8 cellular contexts compared by ENCODE assay signal in genomic region chr17:81518113-81518784, GRCh38. TPM values are rescaled to one million over a fixed set of nuclear protein-coding genes. Genes with fewer than 3 reads are reported as not detected.
A peak's percentile ranks its signal among the peaks of the same experiment; 100 is the strongest.
DNase-seq lines count a peak whose midpoint lies in the region; ATAC-seq and TF ChIP-seq lines count a peak whose summit lies in the region.

No MANE protein-coding gene starts in this region.

- TF ChIP-seq CTCF in CD8-positive, alpha-beta T cell (IDR thresholded peaks at IDR 0.05): no peak
- TF ChIP-seq CTCF in Loucy (conservative IDR thresholded peaks at IDR 0.05; ENCODE audit: low read length): no peak
- TF ChIP-seq CTCF in neural crest cell (conservative IDR thresholded peaks at IDR 0.05): no peak

- H3K79me2 ChIP-seq in Loucy (ENCODE audit: insufficient read depth, low read length): peaks cover 45% of the 10 kb centered on the region

- H3K4me2 ChIP-seq in Loucy (ENCODE audit: low read depth, low read length, poor library complexity, severe bottlenecking): peak overlapping the region; percentile 94

- no peak for ATAC-seq in CD8-positive, alpha-beta T cell
- no peak for ATAC-seq in GM18909 (IDR thresholded peaks at IDR 0.05; ENCODE audit: poor library complexity, unreplicated experiment)
- no peak for ATAC-seq in HG02970 (IDR thresholded peaks at IDR 0.05; ENCODE audit: low FRiP score, unreplicated experiment)

- H2AFZ ChIP-seq in Loucy (ENCODE audit: low read length): no peak overlapping the region

- intact Hi-C loops in CD8-positive, alpha-beta T cell (cut with DNase I, micrococcal nuclease): loop anchor here (5.0 to 10.0 kb wide), 6 partner anchors 123 to 1253 kb away; partner anchors contain the start of genes BAHCC1 (in 1 of the 2), CCDC137 (in 1 of the 2), CENPX (in 1 of the 2) and LRRC45 (in 1 of the 2)

- peaks cover 10% of the 10 kb centered on the region for H3F3A ChIP-seq in Loucy (ENCODE audit: low read depth)

- POLR2A ChIA-PET in CD8-positive, alpha-beta T cell (lab: Charles Lee): interaction anchor here (1.2 to 2.7 kb wide), 3 partner anchors 10 to 36 kb away, joined by 3 to 18 read pairs (median 10); partner anchors contain the start of gene FAAP100

- H3K9me3 ChIP-seq in CD8-positive, alpha-beta T cell (ENCODE audit: low read length): no peaks in the 10 kb centered on the region
- no peaks in the 10 kb centered on the region for H3K9me3 ChIP-seq in Loucy (ENCODE audit: insufficient read depth, low read depth, low read length)
- H3K9me3 ChIP-seq in duodenal mucosa (ENCODE audit: control insufficient read depth in 1 of 2, low read length in 2 of 2): no peaks in the 10 kb centered on the region

- H3K36me3 ChIP-seq in CD8-positive, alpha-beta T cell (ENCODE audit: insufficient read depth, low read length): no peaks in the 10 kb centered on the region
- H3K36me3 ChIP-seq in Loucy (ENCODE audit: insufficient read depth, low read length) (no peaks in the 10 kb centered on the region), duodenal mucosa (ENCODE audit: control insufficient read depth in 1 of 2, insufficient read depth in 2 of 2, low read length in 2 of 2) (no peaks in the 10 kb centered on the region)

- peak overlapping the region; percentile 60 for H3K4me3 ChIP-seq in CD8-positive, alpha-beta T cell (ENCODE audit: low read depth, low read length)
- H3K4me3 ChIP-seq in Loucy (ENCODE audit: low read length, poor library complexity, severe bottlenecking): peak overlapping the region; percentile 76
- H3K4me3 ChIP-seq in duodenal mucosa (ENCODE audit: low read depth in 1 of 2, low read length in 2 of 2): peak overlapping the region; percentile 59 to 67

- CTCF ChIA-PET in CD8-positive, alpha-beta T cell (lab: Charles Lee): interaction anchor here (0.8 to 2.8 kb wide), 8 partner anchors 10 to 85 kb away, joined by 3 to 24 read pairs (median 5); partner anchors contain the start of gene FAAP100

- H3K9me2 ChIP-seq in Loucy (replicated peaks; ENCODE audit: low read depth, low read length): no peaks in the 10 kb centered on the region

- H3K4me3 Mint-ChIP-seq in CD8-positive, alpha-beta T cell: peak overlapping the region; percentile 70
- H3K4me3 Mint-ChIP-seq in neural crest cell: peak overlapping the region; percentile 81

- H3K9ac ChIP-seq in Loucy (ENCODE audit: low read depth, low read length, poor library complexity, severe bottlenecking): peak overlapping the region; percentile 64
- H3K9ac ChIP-seq in duodenal mucosa (ENCODE audit: low read depth in 1 of 2, low read length in 2 of 2): peak overlapping the region; percentile 57 to 60

- no peaks in the 10 kb centered on the region for H3K9me3 Mint-ChIP-seq in CD8-positive, alpha-beta T cell
- H3K9me3 Mint-ChIP-seq in neural crest cell: no peaks in the 10 kb centered on the region

- H3K4me1 ChIP-seq in CD8-positive, alpha-beta T cell (ENCODE audit: insufficient read depth, low read length): peaks cover 42% of the 10 kb centered on the region
- peaks cover 41% of the 10 kb centered on the region for H3K4me1 ChIP-seq in Loucy (ENCODE audit: insufficient read depth, low read length, poor library complexity, severe bottlenecking)
- peaks cover 28 to 40% of the 10 kb centered on the region in 2 donors for H3K4me1 ChIP-seq in duodenal mucosa (ENCODE audit: control insufficient read depth in 1 of 2, insufficient read depth in 2 of 2, low read length in 2 of 2)

- H3K36me3 Mint-ChIP-seq in CD8-positive, alpha-beta T cell: peaks cover 2% of the 10 kb centered on the region
- no peaks in the 10 kb centered on the region for H3K36me3 Mint-ChIP-seq in neural crest cell (ENCODE audit: low read depth)

- H3K27ac Mint-ChIP-seq in CD8-positive, alpha-beta T cell: peak overlapping the region; percentile 49
- no peak overlapping the region for H3K27ac Mint-ChIP-seq in neural crest cell (ENCODE audit: unreplicated experiment)

- no peak overlapping the region for H3K27ac ChIP-seq in CD8-positive, alpha-beta T cell (ENCODE audit: low read depth, low read length)
- H3K27ac ChIP-seq in duodenal mucosa (ENCODE audit: low read depth, low read length): no peak overlapping the region

- peaks cover 32% of the 10 kb centered on the region for H3K4me1 Mint-ChIP-seq in CD8-positive, alpha-beta T cell (ENCODE audit: low read depth)
- H3K4me1 Mint-ChIP-seq in neural crest cell: peaks cover 38% of the 10 kb centered on the region

- no peaks in the 10 kb centered on the region for H3K27me3 ChIP-seq in CD8-positive, alpha-beta T cell (ENCODE audit: insufficient read depth, low read length)
- no peaks in the 10 kb centered on the region for H3K27me3 ChIP-seq in Loucy (ENCODE audit: insufficient read depth, low read length, poor library complexity, severe bottlenecking)
- peaks cover 0 to under 1% of the 10 kb centered on the region in 2 donors for H3K27me3 ChIP-seq in duodenal mucosa (ENCODE audit: control insufficient read depth in 1 of 2, insufficient read depth in 2 of 2, low read length in 2 of 2)

- peaks cover 27% of the 10 kb centered on the region for H4K20me1 ChIP-seq in Loucy (ENCODE audit: insufficient read depth, low read length, poor library complexity, severe bottlenecking)

- peaks cover 2% of the 10 kb centered on the region for H3K27me3 Mint-ChIP-seq in CD8-positive, alpha-beta T cell (ENCODE audit: low read depth)
- H3K27me3 Mint-ChIP-seq in neural crest cell (ENCODE audit: low read depth): peaks cover 54% of the 10 kb centered on the region

- DNase-seq in CD8-positive, alpha-beta T cell: no peak
- DNase-seq in neural crest cell (ENCODE audit: low read depth, low spot score): no peak
- no peak for DNase-seq in CD1c-positive myeloid dendritic cell (ENCODE audit: extremely low spot score)
- no peak for DNase-seq in T-helper 9 cell

RNA-seq across cellular contexts. Expression of gene ACTG1, which starts 5.7 kb away (rescaled TPM):
- total RNA-seq in CD8-positive, alpha-beta T cell: 1,000 to 10,000 TPM; 1,370 to 1,375 TPM
- total RNA-seq in neural crest cell: 4,235 and 4,315 TPM in 2 replicates

RNA-seq across cellular contexts. Expression of gene FSCN2, which starts 9.9 kb away (rescaled TPM):
- under 1 TPM; 0.36 to 0.38 TPM for total RNA-seq in CD8-positive, alpha-beta T cell
- 0.43 and 0.56 TPM in 2 replicates for total RNA-seq in neural crest cell

RNA-seq across cellular contexts. Expression of gene FAAP100, which starts 33.9 kb away (rescaled TPM):
- total RNA-seq in CD8-positive, alpha-beta T cell: 10 to 100 TPM; 21.7 to 23.5 TPM
- 45.0 and 48.3 TPM in 2 replicates for total RNA-seq in neural crest cell
